Comparison of ENCODE assay signal across 1 cellular context in genomic region chr19:34429553-34429952, GRCh38.
TF ChIP-seq lines count a peak whose summit lies in the region.

No MANE protein-coding gene starts in this region.

TF ChIP-seq in HEK293, 187 proteins besides CTCF, POLR2A, EP300 and RAD21 (continued from another document):
- TF ChIP-seq, protein P1, sequence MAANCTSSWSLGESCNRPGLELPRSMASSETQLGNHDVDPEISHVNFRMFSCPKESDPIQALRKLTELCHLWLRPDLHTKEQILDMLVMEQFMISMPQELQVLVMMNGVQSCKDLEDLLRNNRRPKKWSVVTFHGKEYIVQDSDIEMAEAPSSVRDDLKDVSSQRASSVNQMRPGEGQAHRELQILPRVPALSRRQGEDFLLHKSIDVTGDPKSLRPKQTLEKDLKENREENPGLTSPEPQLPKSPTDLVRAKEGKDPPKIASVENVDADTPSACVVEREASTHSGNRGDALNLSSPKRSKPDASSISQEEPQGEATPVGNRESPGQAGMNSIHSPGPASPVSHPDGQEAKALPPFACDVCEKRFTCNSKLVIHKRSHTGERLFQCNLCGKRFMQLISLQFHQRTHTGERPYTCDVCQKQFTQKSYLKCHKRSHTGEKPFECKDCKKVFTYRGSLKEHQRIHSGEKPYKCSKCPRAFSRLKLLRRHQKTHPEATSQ (tag by site-specific recombination; IDR thresholded peaks at IDR 0.05): 0 out of 2 replicates have a peak, but pooled peaks have one; percentile 23
- TF ChIP-seq ZNF560 (tag by site-specific recombination; IDR thresholded peaks at IDR 0.05; ENCODE audit: borderline replicate concordance): no peak
- peak; percentile 75 for TF ChIP-seq GLIS1 (tag by site-specific recombination; IDR thresholded peaks at IDR 0.05)
- TF ChIP-seq MEIS1 (CRISPR knock-in tag; IDR thresholded peaks at IDR 0.05; ENCODE audit: borderline replicate concordance): no peak
- TF ChIP-seq ZNF311 (tag by site-specific recombination; IDR thresholded peaks at IDR 0.05; ENCODE audit: borderline replicate concordance): no peak
- TF ChIP-seq ZEB2 (tag by site-specific recombination; IDR thresholded peaks at IDR 0.05): no peak
- TF ChIP-seq ZNF202 (tag by site-specific recombination; IDR thresholded peaks at IDR 0.05; ENCODE audit: borderline replicate concordance): peak; percentile 10; the same call in 1 of the 2 replicates
- no peak for TF ChIP-seq KLF16 (tag by site-specific recombination; IDR thresholded peaks at IDR 0.05)
- TF ChIP-seq ZNF121 (tag by site-specific recombination; IDR thresholded peaks at IDR 0.05): peak; percentile 93
- TF ChIP-seq TRIM28 (IDR thresholded peaks at IDR 0.05; ENCODE audit: borderline replicate concordance, low read length): no peak
- TF ChIP-seq ZNF660 (tag by site-specific recombination; IDR thresholded peaks at IDR 0.05): no peak
